In genomic region chr11:30585892-30586250, GRCh38 we compare ENCODE assay signal across 8 cellular contexts. TPM values are rescaled to one million over a fixed set of nuclear protein-coding genes. Genes with fewer than 3 reads are reported as not detected.
DNase-seq lines count a peak whose midpoint lies in the region; ATAC-seq and TF ChIP-seq lines count a peak whose summit lies in the region.

No MANE protein-coding gene starts in this region.

- DNase-seq in T-helper 1 cell, result no peak
- no peak for DNase-seq in activated naive CD8-positive, alpha-beta T cell treated with anti-CD3 and anti-CD28 coated beads for 36 hours
- DNase-seq in iPS DF 6.9 (ENCODE audit: low read depth, low spot score), result no peak
- peak; percentile 68 for DNase-seq in sigmoid colon

- WGBS in iPS DF 6.9 (ENCODE audit: insufficient coverage, insufficient read length), result no CpG with 5 or more reads among the region's 42 CpGs
- WGBS in sigmoid colon, 2 donors, result 1 to 2% methylated on average over 42 of the region's 42 CpGs

- H3K27me3 ChIP-seq in iPS DF 6.9 (ENCODE audit: control insufficient read depth, insufficient read depth, low read length) (peaks cover 9% of the 10 kb centered on the region; the same call in 1 of the 2 replicates), sigmoid colon (no peaks in the 10 kb centered on the region)

- H3K36me3 ChIP-seq in iPS DF 6.9 (ENCODE audit: control insufficient read depth, insufficient read depth, low read length), result no peaks in the 10 kb centered on the region
- H3K36me3 ChIP-seq in sigmoid colon, result no peaks in the 10 kb centered on the region

- H3K9me3 ChIP-seq in iPS DF 6.9 (ENCODE audit: control insufficient read depth, insufficient read depth, low read length), result no peaks in the 10 kb centered on the region
- no peaks in the 10 kb centered on the region for H3K9me3 ChIP-seq in sigmoid colon

- H3K27me3 Mint-ChIP-seq in T-helper 1 cell treated with Interleukin-12 subunit alpha and Interleukin-12 subunit beta and Interleukin-4 antibody, amounts not matched to agents 30 μg/mL and 1 μg/mL, for 36 hours (ENCODE audit: low read depth), result peaks cover 71% of the 10 kb centered on the region
- H3K27me3 Mint-ChIP-seq in activated naive CD8-positive, alpha-beta T cell treated with anti-CD3 and anti-CD28 coated beads for 36 hours, result peaks cover 68% of the 10 kb centered on the region

- no peak overlapping the region for H3K27ac Mint-ChIP-seq in T-helper 1 cell treated with Interleukin-12 subunit alpha and Interleukin-12 subunit beta and Interleukin-4 antibody, amounts not matched to agents 30 μg/mL and 1 μg/mL, for 36 hours
- H3K27ac Mint-ChIP-seq in activated naive CD8-positive, alpha-beta T cell treated with anti-CD3 and anti-CD28 coated beads for 36 hours, result no peak overlapping the region

- peaks cover 1% of the 10 kb centered on the region for H3K36me3 Mint-ChIP-seq in T-helper 1 cell treated with Interleukin-12 subunit alpha and Interleukin-12 subunit beta and Interleukin-4 antibody, amounts not matched to agents 30 μg/mL and 1 μg/mL, for 36 hours (ENCODE audit: low read depth)
- no peaks in the 10 kb centered on the region for H3K36me3 Mint-ChIP-seq in activated naive CD8-positive, alpha-beta T cell treated with anti-CD3 and anti-CD28 coated beads for 36 hours

- peak overlapping the region; percentile 65; the same call in 1 of the 2 replicates for H3K4me3 ChIP-seq in iPS DF 6.9 (ENCODE audit: low read length)
- peak overlapping the region; percentile 52 to 89 (median 86) for H3K4me3 ChIP-seq in sigmoid colon

- no peak for TF ChIP-seq POLR2A in sigmoid colon (IDR thresholded peaks at IDR 0.05)

- H3K9me3 Mint-ChIP-seq in T-helper 1 cell treated with Interleukin-12 subunit alpha and Interleukin-12 subunit beta and Interleukin-4 antibody, amounts not matched to agents 30 μg/mL and 1 μg/mL, for 36 hours, result no peaks in the 10 kb centered on the region
- H3K9me3 Mint-ChIP-seq in activated naive CD8-positive, alpha-beta T cell treated with anti-CD3 and anti-CD28 coated beads for 36 hours, result no peaks in the 10 kb centered on the region

- H3K4me1 ChIP-seq in iPS DF 6.9 (ENCODE audit: control insufficient read depth, insufficient read depth, low read length) (0 out of 2 replicates have a peak, but pooled peaks cover 2% of the 10 kb centered on the region), sigmoid colon (peaks cover 0 to 32% (median 10%) of the 10 kb centered on the region in 4 donors)

- intact Hi-C loops in sigmoid colon (cut with DNase I), result loop anchor here (2.0 to 5.0 kb wide), 3 partner anchors 105 to 264 kb away; partner anchors contain the start of gene ARL14EP

- peaks cover 5% of the 10 kb centered on the region for H3K4me1 Mint-ChIP-seq in T-helper 1 cell treated with Interleukin-12 subunit alpha and Interleukin-12 subunit beta and Interleukin-4 antibody, amounts not matched to agents 30 μg/mL and 1 μg/mL, for 36 hours (ENCODE audit: low read depth)
- H3K4me1 Mint-ChIP-seq in activated naive CD8-positive, alpha-beta T cell treated with anti-CD3 and anti-CD28 coated beads for 36 hours, result peaks cover 7% of the 10 kb centered on the region

- peak overlapping the region; percentile 60 for H3K4me3 Mint-ChIP-seq in T-helper 1 cell treated with Interleukin-12 subunit alpha and Interleukin-12 subunit beta and Interleukin-4 antibody, amounts not matched to agents 30 μg/mL and 1 μg/mL, for 36 hours
- peak overlapping the region; percentile 67 for H3K4me3 Mint-ChIP-seq in activated naive CD8-positive, alpha-beta T cell treated with anti-CD3 and anti-CD28 coated beads for 36 hours

- no peak for TF ChIP-seq EP300 in sigmoid colon (IDR thresholded peaks at IDR 0.05)

- no peak overlapping the region for H3K27ac ChIP-seq in iPS DF 6.9 (ENCODE audit: low read length)
- H3K27ac ChIP-seq in sigmoid colon, result peak overlapping the region; percentile 85 to 97 (median 90)

- ATAC-seq in HG02885 (IDR thresholded peaks at IDR 0.05; ENCODE audit: poor library complexity, unreplicated experiment), result peak; percentile 25
- ATAC-seq in HG02623 (IDR thresholded peaks at IDR 0.05; ENCODE audit: unreplicated experiment), result no peak
- no peak for ATAC-seq in GM18861 (IDR thresholded peaks at IDR 0.05; ENCODE audit: unreplicated experiment)

- TF ChIP-seq CTCF in sigmoid colon (IDR thresholded peaks at IDR 0.05), result no peak

RNA-seq across cellular contexts. Expression of gene MPPED2, which starts 0.3 kb away (rescaled TPM):
- total RNA-seq in activated naive CD8-positive, alpha-beta T cell treated with anti-CD3 and anti-CD28 coated beads for 36 hours, result under 1 TPM; 0.19 to 0.62 TPM
- total RNA-seq in sigmoid colon, result 10 to 100 TPM in 2 of 4 donors, 1 to 10 TPM in 2; 6.4 to 19.1 (median 9.8) TPM
- polyA plus RNA-seq in sigmoid colon, result under 1 TPM in 1 of 3 donors, not detected in 2; 0.80 TPM

Comparison
In these comparisons a context has a peak if more than half of its experiments do, and no peak if none do; other contexts are left out.
1. RNA of gene MPPED2, which starts 0.3 kb away (total RNA-seq): 6.4 to 19.1 TPM in sigmoid colon; 0.19 to 0.62 TPM in activated naive CD8-positive, alpha-beta T cell treated with anti-CD3 and anti-CD28 coated beads for 36 hours; every median in the first group is over 4 times any median in the second.